17 cellular contexts compared by ENCODE assay signal in the genomic region with DNA sequence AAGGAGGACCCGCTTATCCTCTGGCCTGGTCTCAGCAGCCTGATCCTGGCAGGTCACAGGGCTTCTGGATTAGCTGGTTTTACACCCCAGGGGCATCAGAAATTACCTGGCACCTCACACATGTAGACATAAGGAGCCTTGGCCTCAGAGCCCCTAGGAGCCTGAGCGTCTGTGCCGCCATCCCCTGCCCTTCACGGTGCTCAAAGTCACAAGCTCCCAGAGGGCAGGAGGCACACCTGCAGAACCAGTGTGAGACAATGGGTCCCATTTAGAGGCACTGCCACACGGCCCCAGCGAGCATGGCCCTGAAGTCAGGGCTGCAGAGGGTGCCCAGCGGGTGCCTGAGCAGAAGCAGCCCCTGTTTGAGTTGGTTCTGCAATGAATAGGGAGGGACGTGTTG. TPM values are rescaled to one million over a fixed set of nuclear protein-coding genes. Genes with fewer than 3 reads are reported as not detected.
DNase-seq lines count a peak whose midpoint lies in the region; ATAC-seq, FAIRE-seq and TF ChIP-seq lines count a peak whose summit lies in the region.
"Had no signal": no experiment of that assay in that cellular context is flagged by ENCODE, and none has a peak within 500 bp of the region (broad histone marks: within the 10 kb centered on the region; RNA-seq: fewer than 3 reads in every experiment).

No MANE protein-coding gene starts in this region.

- no peak for FAIRE-seq in keratinocyte (lab: Jason Lieb, UNC)
- FAIRE-seq: H54, RCC 7860, TTC549 had no signal

- no peak for TF ChIP-seq POLR2A in tibial nerve (IDR thresholded peaks at IDR 0.05)

- H3K27ac ChIP-seq in heart right ventricle, result peak overlapping the region in 9 of 10 donors; percentile 35 to 91 (median 74)
- no peak overlapping the region for H3K27ac ChIP-seq in keratinocyte (ENCODE audit: control insufficient read depth, insufficient read depth, low read length)
- H3K27ac ChIP-seq in tibial nerve, result peak overlapping the region in 3 of 4 donors; percentile 1 to 61 (median 54)

- peak overlapping the region; percentile 84 for H3K27ac Mint-ChIP-seq in activated naive CD8-positive, alpha-beta T cell
- H3K27ac Mint-ChIP-seq: stimulated activated memory B cell treated with anti-CD40 and anti-IgM and Interleukin-4, amounts not matched to agents 10 μg/mL and 1 μg/mL and 100 μg/mL, for 72 hours had no signal

- dilution Hi-C loops in keratinocyte (cut with MboI; ENCODE audit: extremely low pct_ligation_motif_present, low sequenced_read_pairs), result no loop called here

- peak overlapping the region; percentile 82 for H3K4me3 Mint-ChIP-seq in activated naive CD8-positive, alpha-beta T cell
- H3K4me3 Mint-ChIP-seq: stimulated activated memory B cell treated with anti-CD40 and anti-IgM and Interleukin-4, amounts not matched to agents 10 μg/mL and 1 μg/mL and 100 μg/mL, for 72 hours had no signal

- no peak overlapping the region for H2AFZ ChIP-seq in keratinocyte (ENCODE audit: control insufficient read depth, low read length)

- DNase-seq in heart right ventricle (no peak), left cardiac atrium (no peak), keratinocyte (ENCODE audit: low read depth, low spot score) (no peak), tibial nerve (ENCODE audit: low spot score in 2 of 2) (no peak), NCI-H526 treated with DMSO at 0.1 percent for 48 hours (lab: John Stamatoyannopoulos, UW) (no peak), GF-D8 (lab: John Stamatoyannopoulos, UW) (no peak), dedifferentiated amniotic fluid mesenchymal stem cell (ENCODE audit: extremely low spot score) (no peak)
- DNase-seq: central memory CD4-positive, alpha-beta T cell; esophagus squamous epithelium; mesenchymal stem cell; NCI-H226; stimulated activated CD4-positive, alpha-beta T cell treated with anti-CD3 and anti-CD28 coated beads, Interleukin-2, amount 100 ng/mL, for 24 hours had no signal

- peaks cover 5% of the 10 kb centered on the region for H3K9me1 ChIP-seq in keratinocyte (ENCODE audit: control insufficient read depth, extremely low read depth, insufficient read depth, low read length)

- H3K9me3 Mint-ChIP-seq in activated naive CD8-positive, alpha-beta T cell (ENCODE audit: low read depth), result no peaks in the 10 kb centered on the region
- H3K9me3 Mint-ChIP-seq: stimulated activated memory B cell treated with anti-CD40 and anti-IgM and Interleukin-4, amounts not matched to agents 10 μg/mL and 1 μg/mL and 100 μg/mL, for 72 hours had no signal

- H3K4me3 ChIP-seq in heart right ventricle (no peak overlapping the region), keratinocyte (ENCODE audit: control insufficient read depth in 2 of 3, extremely low read depth in 1 of 3, insufficient read depth in 2 of 3, low read depth in 1 of 3, low read length in 3 of 3) (no peak overlapping the region), tibial nerve (no peak overlapping the region)

- peaks cover 0 to 21% (median 0%) of the 10 kb centered on the region in 9 donors for H3K36me3 ChIP-seq in heart right ventricle
- H3K36me3 ChIP-seq in keratinocyte (ENCODE audit: control insufficient read depth in 2 of 2, extremely low read depth in 1 of 2, insufficient read depth in 2 of 2, low read length in 2 of 2), result peaks cover 5 to 26% of the 10 kb centered on the region in 2 experiments
- H3K36me3 ChIP-seq in tibial nerve, result peaks cover 0 to 3% (median 0%) of the 10 kb centered on the region in 3 donors
- H3K36me3 ChIP-seq: esophagus squamous epithelium had no signal

- H3K9me3 ChIP-seq in heart right ventricle (no peaks in the 10 kb centered on the region), keratinocyte (ENCODE audit: control insufficient read depth, low read depth, low read length) (no peaks in the 10 kb centered on the region), tibial nerve (no peaks in the 10 kb centered on the region)
- H3K9me3 ChIP-seq: esophagus squamous epithelium had no signal

- H3K36me3 Mint-ChIP-seq in activated naive CD8-positive, alpha-beta T cell, result peaks cover under 1% of the 10 kb centered on the region

- no peak for ATAC-seq in heart right ventricle
- ATAC-seq in left cardiac atrium, result no peak
- ATAC-seq: stimulated activated memory B cell treated with anti-CD40 and anti-IgM and Interleukin-4, amounts not matched to agents 10 μg/mL and 1 μg/mL and 100 μg/mL, for 72 hours had no signal

- 73 to 83% methylated on average over 8 of the region's 8 CpGs for WGBS in heart right ventricle, 2 donors
- WGBS in tibial nerve, 2 donors, result 73 to 75% methylated on average over 7 to 8 of the region's 8 CpGs

- TF ChIP-seq EP300 in tibial nerve (IDR thresholded peaks at IDR 0.05), result no peak

- H3K27me3 ChIP-seq in heart right ventricle, result no peaks in the 10 kb centered on the region
- H3K27me3 ChIP-seq in keratinocyte (ENCODE audit: control insufficient read depth, extremely low read depth, insufficient read depth, low read length), result no peaks in the 10 kb centered on the region
- H3K27me3 ChIP-seq in tibial nerve, result no peaks in the 10 kb centered on the region
- H3K27me3 ChIP-seq: esophagus squamous epithelium had no signal

- intact Hi-C loops in heart right ventricle (cut with DNase I), result no loop called here
- intact Hi-C loops in left cardiac atrium (cut with DNase I), result no loop called here

- H3K27me3 Mint-ChIP-seq in activated naive CD8-positive, alpha-beta T cell, result no peaks in the 10 kb centered on the region
- H3K27me3 Mint-ChIP-seq: stimulated activated memory B cell treated with anti-CD40 and anti-IgM and Interleukin-4, amounts not matched to agents 10 μg/mL and 1 μg/mL and 100 μg/mL, for 72 hours had no signal

- peaks cover 74% of the 10 kb centered on the region for H3K4me1 Mint-ChIP-seq in activated naive CD8-positive, alpha-beta T cell (ENCODE audit: low read depth)

- peak overlapping the region; percentile 11 for H3K4me2 ChIP-seq in keratinocyte (ENCODE audit: control insufficient read depth, extremely low read depth, insufficient read depth, low read depth, low read length)

- peak overlapping the region; percentile 32 for H3K9ac ChIP-seq in keratinocyte (ENCODE audit: control insufficient read depth, extremely low read depth, insufficient read depth, low read length)

- no peak for TF ChIP-seq CTCF in heart right ventricle (IDR thresholded peaks at IDR 0.05)
- TF ChIP-seq CTCF in keratinocyte (optimal IDR thresholded peaks at IDR 0.05 in 1 of 3, IDR thresholded peaks at IDR 0.05 in 1 of 3, conservative IDR thresholded peaks at IDR 0.05 in 1 of 3; ENCODE audit: extremely low read depth in 1 of 3, insufficient read depth in 2 of 3, low read length in 3 of 3), result no peak
- TF ChIP-seq CTCF in tibial nerve (IDR thresholded peaks at IDR 0.05), result no peak

- H3K4me1 ChIP-seq in heart right ventricle, result peaks cover 22 to 81% (median 64%) of the 10 kb centered on the region in 9 donors
- peaks cover 62% of the 10 kb centered on the region for H3K4me1 ChIP-seq in keratinocyte (ENCODE audit: control insufficient read depth, extremely low read depth, insufficient read depth, low read length)
- peaks cover 0 to 78% (median 35%) of the 10 kb centered on the region in 4 donors for H3K4me1 ChIP-seq in tibial nerve

- peaks cover 84% of the 10 kb centered on the region for H3K79me2 ChIP-seq in keratinocyte (ENCODE audit: control insufficient read depth, insufficient read depth, low read length)

- peaks cover 3% of the 10 kb centered on the region for H4K20me1 ChIP-seq in keratinocyte (ENCODE audit: control insufficient read depth, extremely low read depth, insufficient read depth, low read length)

RNA-seq across cellular contexts. Expression of a gene that starts 3.9 kb away (rescaled TPM):
- total RNA-seq in heart right ventricle (10 to 100 TPM; 46.4 to 77.9 (median 60.1) TPM), left cardiac atrium (10 to 100 TPM; 80.2 to 91.8 TPM), tibial nerve (100 to 1,000 TPM in 1 of 4 donors, 10 to 100 TPM in 3; 41.2 to 105 (median 49.6) TPM)
- polyA plus RNA-seq in heart right ventricle (100 to 1,000 TPM in 1 of 2 donors, 10 to 100 TPM in 1; 31.9 to 107 TPM), keratinocyte (23.3 to 43.9 TPM (median 39.1 TPM) in 3 replicates)
- 31.5 TPM for polyA plus RNA-seq in keratinocyte (2011; ENCODE audit: low read depth)
- 22.4 and 46.3 TPM in 2 replicates for polyA plus RNA-seq in keratinocyte (2011; cell fraction: cytosol; rRNA removed)
- 69.8 and 91.7 TPM in 2 replicates for polyA plus RNA-seq in keratinocyte (2011; cell fraction: nucleus; rRNA removed)
- polyA plus RNA-seq in keratinocyte (2012; ENCODE audit: low replicate concordance), result 25.8 and 54.2 TPM in 2 replicates
- 40.2 to 144 TPM (median 43.0 TPM) in 3 replicates for polyA minus RNA-seq in keratinocyte
- polyA minus RNA-seq in keratinocyte (2011; cell fraction: cytosol; rRNA and poly(A)+ RNA removed), result 107 TPM
- 46.5 and 51.3 TPM in 2 replicates for polyA minus RNA-seq in keratinocyte (2011; cell fraction: nucleus; rRNA and poly(A)+ RNA removed)

RNA-seq across cellular contexts. Expression of a gene that starts 30.3 kb away (rescaled TPM):
- total RNA-seq in heart right ventricle (10 to 100 TPM in 2 of 10 donors, 1 to 10 TPM in 8; 3.6 to 16.5 (median 5.3) TPM), left cardiac atrium (10 to 100 TPM; 11.0 to 15.2 TPM), tibial nerve (100 to 1,000 TPM in 1 of 4 donors, 10 to 100 TPM in 3; 48.1 to 107 (median 57.3) TPM)
- polyA plus RNA-seq in heart right ventricle (1 to 10 TPM; 3.7 to 8.2 TPM), keratinocyte (5.4 to 8.8 TPM (median 6.5 TPM) in 3 replicates)
- 3.9 TPM for polyA plus RNA-seq in keratinocyte (2011; ENCODE audit: low read depth)
- polyA plus RNA-seq in keratinocyte (2011; cell fraction: cytosol; rRNA removed), result 8.3 and 14.2 TPM in 2 replicates
- 6.0 and 10.3 TPM in 2 replicates for polyA plus RNA-seq in keratinocyte (2011; cell fraction: nucleus; rRNA removed)
- 6.6 and 8.0 TPM in 2 replicates for polyA plus RNA-seq in keratinocyte (2012; ENCODE audit: low replicate concordance)
- 1.2 to 4.6 TPM (median 1.5 TPM) in 3 replicates for polyA minus RNA-seq in keratinocyte
- polyA minus RNA-seq in keratinocyte (2011; cell fraction: cytosol; rRNA and poly(A)+ RNA removed), result 7.7 TPM
- polyA minus RNA-seq in keratinocyte (2011; cell fraction: nucleus; rRNA and poly(A)+ RNA removed), result 1.3 and 1.5 TPM in 2 replicates

RNA-seq across cellular contexts. Expression of a gene that starts 40.4 kb away (rescaled TPM):
- under 1 TPM in 2 of 10 donors, not detected in 8; 0.30 to 0.32 TPM for total RNA-seq in heart right ventricle
- under 1 TPM in 1 of 2 donors, not detected in 1; 0.03 TPM for polyA plus RNA-seq in heart right ventricle
- total RNA-seq in left cardiac atrium, result under 1 TPM in 1 of 2 donors, not detected in 1; 0.21 TPM
- polyA plus RNA-seq in keratinocyte, result 0.06 TPM in 1 of 3 replicates, not detected in the others
- not detected for polyA plus RNA-seq in keratinocyte (2011; ENCODE audit: low read depth)
- polyA plus RNA-seq in keratinocyte (2011; cell fraction: cytosol; rRNA removed), result not detected in 2 replicates
- 0.10 and 0.21 TPM in 2 replicates for polyA plus RNA-seq in keratinocyte (2011; cell fraction: nucleus; rRNA removed)
- polyA plus RNA-seq in keratinocyte (2012; ENCODE audit: low replicate concordance), result 0.17 TPM in 1 of 2 replicates, not detected in the other
- 0.42 TPM in 1 of 3 replicates, not detected in the others for polyA minus RNA-seq in keratinocyte
- polyA minus RNA-seq in keratinocyte (2011; cell fraction: cytosol; rRNA and poly(A)+ RNA removed), result not detected
- polyA minus RNA-seq in keratinocyte (2011; cell fraction: nucleus; rRNA and poly(A)+ RNA removed), result 0.42 TPM in 1 of 2 replicates, not detected in the other
- 1 to 10 TPM in 1 of 4 donors, not detected in 3; 1.2 TPM for total RNA-seq in tibial nerve
- total RNA-seq: esophagus squamous epithelium had no signal
